Comparison of ENCODE assay signal across 18 cellular contexts in the genomic region with DNA sequence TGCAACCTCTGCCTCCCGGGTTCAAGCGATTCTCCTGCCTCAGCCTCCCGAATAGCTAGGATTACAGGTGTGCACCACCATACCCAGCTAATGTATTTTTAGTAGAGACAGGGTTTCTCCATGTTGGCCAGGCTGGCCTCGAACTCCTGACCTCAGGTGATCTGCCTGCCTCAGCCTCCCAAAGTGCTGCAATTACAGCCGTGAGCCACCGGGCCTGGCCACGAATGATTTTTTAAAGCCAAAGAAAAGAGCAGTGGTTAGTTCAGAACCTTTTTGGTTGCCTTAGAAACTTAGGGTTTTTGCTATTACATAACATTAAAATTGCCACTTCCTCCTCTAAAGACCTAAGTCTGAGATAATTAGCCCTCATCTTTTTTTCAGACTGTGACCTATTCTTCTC. TPM values are rescaled to one million over a fixed set of nuclear protein-coding genes. Genes with fewer than 3 reads are reported as not detected.
A peak's percentile ranks its signal among the peaks of the same experiment; 100 is the strongest.
DNase-seq lines count a peak whose midpoint lies in the region; ATAC-seq and TF ChIP-seq lines count a peak whose summit lies in the region.
"Not testable (repeated sequence)": the region's sequence is repeated elsewhere in the genome, so short reads cannot be mapped to it uniquely, and the experiment has no call there.
"Had no signal": no experiment of that assay in that cellular context is flagged by ENCODE, and none has a peak within 500 bp of the region (broad histone marks: within the 10 kb centered on the region; RNA-seq: fewer than 3 reads in every experiment).

No MANE protein-coding gene starts in this region.

- H3K79me2 ChIP-seq in neural progenitor cell (ENCODE audit: low read depth): not testable (repeated sequence)

- H3K4me2 ChIP-seq in neural progenitor cell: not testable (repeated sequence)

- POLR2A ChIA-PET in activated CD4-positive, alpha-beta T cell treated with anti-CD3 and anti-CD28 coated beads for 36 hours (lab: Charles Lee): interaction anchor here (0.6 kb wide), 1 partner anchor 44 kb away, joined by 3 read pairs; no protein-coding TSS in a partner anchor

- H3K4me3 Mint-ChIP-seq in CD14-positive monocyte: peak overlapping the region in 1 of 2 donors; percentile 51
- not testable (repeated sequence) for H3K4me3 Mint-ChIP-seq in activated CD4-positive, alpha-beta T cell treated with anti-CD3 and anti-CD28 coated beads for 36 hours; central memory CD8-positive, alpha-beta T cell; neural progenitor cell

- not testable (repeated sequence) for H3K9me3 Mint-ChIP-seq in CD14-positive monocyte; activated CD4-positive, alpha-beta T cell treated with anti-CD3 and anti-CD28 coated beads for 36 hours (ENCODE audit: low read depth); central memory CD8-positive, alpha-beta T cell; neural progenitor cell

- DNase-seq in CD14-positive monocyte (ENCODE audit: low spot score); central memory CD8-positive, alpha-beta T cell (ENCODE audit: low spot score in 2 of 2); neural progenitor cell (ENCODE audit: low spot score): not testable (repeated sequence)
- peak; percentile 53 for DNase-seq in GM10266 (ENCODE audit: extremely low spot score)
- peak; percentile 61 to 78 for DNase-seq in HL-60 (ENCODE audit: low read depth in 1 of 2, low spot score in 1 of 2)
- peak; percentile 57 for DNase-seq in NAMALWA (ENCODE audit: low spot score)
- peak; percentile 67 for DNase-seq in SIG-M5 (lab: John Stamatoyannopoulos, UW)
- DNase-seq in activated CD4-positive, alpha-beta T cell treated with anti-CD3 and anti-CD28 coated beads for 36 hours: peak; percentile 21

- CTCF ChIA-PET in activated CD4-positive, alpha-beta T cell treated with anti-CD3 and anti-CD28 coated beads for 36 hours (lab: Charles Lee): interaction anchor here (0.7 to 1.2 kb wide), 3 partner anchors 25 to 93 kb away, joined by 3 to 4 read pairs (median 4); partner anchors contain the start of gene UBXN7

- not testable (repeated sequence) for H3K27me3 ChIP-seq in HL-60 (ENCODE audit: insufficient read depth, poor library complexity, severe bottlenecking); neural progenitor cell

- H3K4me1 ChIP-seq in neural progenitor cell: not testable (repeated sequence)

- not testable (repeated sequence) for H3K36me3 ChIP-seq in neural progenitor cell

- TF ChIP-seq CTCF in CD14-positive monocyte (IDR thresholded peaks at IDR 0.05); GM10266 (IDR thresholded peaks at IDR 0.05; ENCODE audit: control insufficient read depth, insufficient read depth, low read depth, missing control alignments); HL-60 (IDR thresholded peaks at IDR 0.05; ENCODE audit: insufficient read depth, low read length): not testable (repeated sequence)
- peak; percentile 12 for TF ChIP-seq CTCF in neural progenitor cell (IDR thresholded peaks at IDR 0.05)

- H3K27me3 Mint-ChIP-seq in CD14-positive monocyte (ENCODE audit: low read depth in 3 of 3); activated CD4-positive, alpha-beta T cell treated with anti-CD3 and anti-CD28 coated beads for 36 hours; central memory CD8-positive, alpha-beta T cell; neural progenitor cell (ENCODE audit: insufficient read depth, low read depth): not testable (repeated sequence)

- H4K20me1 ChIP-seq in neural progenitor cell (ENCODE audit: low read depth): not testable (repeated sequence)

- not testable (repeated sequence) for H3K9ac ChIP-seq in neural progenitor cell

- H3K4me3 ChIP-seq in HL-60 (replicated peaks; ENCODE audit: insufficient read depth, low read length); neural progenitor cell: not testable (repeated sequence)

- not testable (repeated sequence) for H3F3A ChIP-seq in neural progenitor cell (ENCODE audit: low read depth)

- peaks cover 3 to 17% of the 10 kb centered on the region in 2 donors for H3K36me3 Mint-ChIP-seq in CD14-positive monocyte
- not testable (repeated sequence) for H3K36me3 Mint-ChIP-seq in activated CD4-positive, alpha-beta T cell treated with anti-CD3 and anti-CD28 coated beads for 36 hours (ENCODE audit: low read depth); central memory CD8-positive, alpha-beta T cell (ENCODE audit: insufficient read depth); neural progenitor cell

- peak overlapping the region in 4 of 7 donors; percentile 37 to 83 (median 58) for H3K27ac Mint-ChIP-seq in CD14-positive monocyte
- H3K27ac Mint-ChIP-seq in activated CD4-positive, alpha-beta T cell treated with anti-CD3 and anti-CD28 coated beads for 36 hours; neural progenitor cell: not testable (repeated sequence)
- H3K27ac Mint-ChIP-seq in central memory CD8-positive, alpha-beta T cell (ENCODE audit: low read depth): peak overlapping the region; percentile 41

- not testable (repeated sequence) for H3K9me3 ChIP-seq in neural progenitor cell (ENCODE audit: low read depth)

- peak overlapping the region; percentile 42 for H3K27ac ChIP-seq in HL-60 (replicated peaks)
- not testable (repeated sequence) for H3K27ac ChIP-seq in neural progenitor cell

- intact Hi-C loops in CD14-positive monocyte (cut with micrococcal nuclease); activated CD4-positive, alpha-beta T cell treated with anti-CD3 and anti-CD28 coated beads for 36 hours (cut with DNase I, micrococcal nuclease): not testable (repeated sequence)

- not testable (repeated sequence) for ATAC-seq in activated CD4-positive, alpha-beta T cell treated with anti-CD3 and anti-CD28 coated beads for 36 hours
- ATAC-seq in central memory CD8-positive, alpha-beta T cell (replicated peaks; ENCODE audit: extremely low read depth, poor library complexity, severe bottlenecking): peak; percentile 68

- peaks cover 11% of the 10 kb centered on the region for H3K4me1 Mint-ChIP-seq in CD14-positive monocyte
- peaks cover 11% of the 10 kb centered on the region for H3K4me1 Mint-ChIP-seq in activated CD4-positive, alpha-beta T cell treated with anti-CD3 and anti-CD28 coated beads for 36 hours
- H3K4me1 Mint-ChIP-seq in central memory CD8-positive, alpha-beta T cell; neural progenitor cell: not testable (repeated sequence)

- H2AFZ ChIP-seq in neural progenitor cell (replicated peaks): not testable (repeated sequence)

RNA-seq across cellular contexts. Expression of gene UBXN7, which starts 25.2 kb away (rescaled TPM):
- polyA plus RNA-seq in CD14-positive monocyte: 10 to 100 TPM; 13.6 to 15.8 TPM
- total RNA-seq in activated CD4-positive, alpha-beta T cell treated with anti-CD3 and anti-CD28 coated beads for 36 hours: 100 to 1,000 TPM in 1 of 2 experiments, 10 to 100 TPM in 1; 67.2 to 102 TPM
- 46.2 and 68.7 TPM in 2 replicates for total RNA-seq in neural progenitor cell (ENCODE audit: low replicate concordance)

RNA-seq across cellular contexts. Expression of gene RNF168, which starts 46.1 kb away (rescaled TPM):
- 1 to 10 TPM; 4.4 to 6.7 TPM for polyA plus RNA-seq in CD14-positive monocyte
- total RNA-seq in activated CD4-positive, alpha-beta T cell treated with anti-CD3 and anti-CD28 coated beads for 36 hours: 10 to 100 TPM; 20.8 to 21.8 TPM
- 23.8 and 25.1 TPM in 2 replicates for total RNA-seq in neural progenitor cell (ENCODE audit: low replicate concordance)

RNA-seq across cellular contexts. Expression of gene SMCO1, which starts 57.7 kb away (rescaled TPM):
- polyA plus RNA-seq in CD14-positive monocyte: not detected
- total RNA-seq in activated CD4-positive, alpha-beta T cell treated with anti-CD3 and anti-CD28 coated beads for 36 hours: not detected
- total RNA-seq in neural progenitor cell (ENCODE audit: low replicate concordance): not detected in 2 replicates
- total RNA-seq: A172; activated naive CD4-positive, alpha-beta T cell treated with anti-CD3 and anti-CD28 coated beads for 36 hours; adrenal gland; dermis blood vessel endothelial cell; esophagus squamous epithelium; foreskin keratinocyte; GM23248; posterior vena cava; thoracic aorta had no signal
- polyA plus RNA-seq: foreskin keratinocyte, GM23248, keratinocyte had no signal
